Comparison of ENCODE assay signal across 1 cellular context in the genomic region with DNA sequence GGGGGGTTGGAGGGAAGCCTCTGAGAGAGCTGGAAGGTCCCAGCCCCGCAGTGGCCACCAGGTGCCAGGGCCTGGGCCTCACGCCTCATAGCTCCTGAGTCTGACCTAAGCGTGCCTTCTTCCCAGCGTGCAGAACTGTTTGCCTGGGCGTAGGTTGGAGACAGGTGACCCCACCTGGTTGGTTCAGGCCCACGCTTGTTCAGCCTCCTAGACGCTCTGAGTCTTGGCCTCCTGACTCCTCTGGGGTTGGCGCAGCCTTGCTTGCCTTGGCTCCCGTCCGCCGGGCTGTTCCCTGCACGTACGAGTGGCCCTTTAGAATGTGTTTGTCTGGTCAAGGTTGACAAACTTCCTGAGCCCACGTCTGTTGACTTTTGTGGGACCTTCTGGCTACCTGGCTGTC.
TF ChIP-seq lines count a peak whose summit lies in the region.

No MANE protein-coding gene starts in this region.

TF ChIP-seq in HepG2, 621 proteins besides CTCF, POLR2A, EP300 and RAD21 (continued from another document and continues in another):
- TF ChIP-seq, protein P1, sequence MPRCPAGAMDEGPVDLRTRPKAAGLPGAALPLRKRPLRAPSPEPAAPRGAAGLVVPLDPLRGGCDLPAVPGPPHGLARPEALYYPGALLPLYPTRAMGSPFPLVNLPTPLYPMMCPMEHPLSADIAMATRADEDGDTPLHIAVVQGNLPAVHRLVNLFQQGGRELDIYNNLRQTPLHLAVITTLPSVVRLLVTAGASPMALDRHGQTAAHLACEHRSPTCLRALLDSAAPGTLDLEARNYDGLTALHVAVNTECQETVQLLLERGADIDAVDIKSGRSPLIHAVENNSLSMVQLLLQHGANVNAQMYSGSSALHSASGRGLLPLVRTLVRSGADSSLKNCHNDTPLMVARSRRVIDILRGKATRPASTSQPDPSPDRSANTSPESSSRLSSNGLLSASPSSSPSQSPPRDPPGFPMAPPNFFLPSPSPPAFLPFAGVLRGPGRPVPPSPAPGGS (CRISPR knock-in tag; IDR thresholded peaks at IDR 0.05), result peak; percentile 31; the same call in 1 of the 2 replicates
- TF ChIP-seq, protein P2, sequence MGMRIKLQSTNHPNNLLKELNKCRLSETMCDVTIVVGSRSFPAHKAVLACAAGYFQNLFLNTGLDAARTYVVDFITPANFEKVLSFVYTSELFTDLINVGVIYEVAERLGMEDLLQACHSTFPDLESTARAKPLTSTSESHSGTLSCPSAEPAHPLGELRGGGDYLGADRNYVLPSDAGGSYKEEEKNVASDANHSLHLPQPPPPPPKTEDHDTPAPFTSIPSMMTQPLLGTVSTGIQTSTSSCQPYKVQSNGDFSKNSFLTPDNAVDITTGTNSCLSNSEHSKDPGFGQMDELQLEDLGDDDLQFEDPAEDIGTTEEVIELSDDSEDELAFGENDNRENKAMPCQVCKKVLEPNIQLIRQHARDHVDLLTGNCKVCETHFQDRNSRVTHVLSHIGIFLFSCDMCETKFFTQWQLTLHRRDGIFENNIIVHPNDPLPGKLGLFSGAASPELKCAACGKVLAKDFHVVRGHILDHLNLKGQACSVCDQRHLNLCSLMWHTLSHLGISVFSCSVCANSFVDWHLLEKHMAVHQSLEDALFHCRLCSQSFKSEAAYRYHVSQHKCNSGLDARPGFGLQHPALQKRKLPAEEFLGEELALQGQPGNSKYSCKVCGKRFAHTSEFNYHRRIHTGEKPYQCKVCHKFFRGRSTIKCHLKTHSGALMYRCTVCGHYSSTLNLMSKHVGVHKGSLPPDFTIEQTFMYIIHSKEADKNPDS (CRISPR knock-in tag; IDR thresholded peaks at IDR 0.05), result 0 out of 2 replicates have a peak, but pooled peaks have one; percentile 31
- TF ChIP-seq ZNF724P (CRISPR knock-in tag; IDR thresholded peaks at IDR 0.05; ENCODE audit: borderline replicate concordance) (no peak), SNRNP70 (IDR thresholded peaks at IDR 0.05; ENCODE audit: low read depth, low read length) (no peak), WIZ (CRISPR knock-in tag; IDR thresholded peaks at IDR 0.05) (0 out of 2 replicates have a peak, but pooled peaks have one; percentile 74), ZNF350 (CRISPR knock-in tag; IDR thresholded peaks at IDR 0.05; ENCODE audit: borderline replicate concordance, low read depth) (0 out of 2 replicates have a peak, but pooled peaks have one; percentile 29), RELA (CRISPR knock-in tag; IDR thresholded peaks at IDR 0.05) (no peak), ZSCAN20 (CRISPR knock-in tag; IDR thresholded peaks at IDR 0.05; ENCODE audit: borderline replicate concordance) (no peak), SP140L (CRISPR knock-in tag; IDR thresholded peaks at IDR 0.05; ENCODE audit: borderline replicate concordance) (no peak), JUN (CRISPR knock-in tag; IDR thresholded peaks at IDR 0.05) (no peak), ZNF766 (CRISPR knock-in tag; IDR thresholded peaks at IDR 0.05; ENCODE audit: borderline replicate concordance) (no peak), FOXM1 (CRISPR knock-in tag; IDR thresholded peaks at IDR 0.05) (no peak), ZNF746 (CRISPR knock-in tag; IDR thresholded peaks at IDR 0.05) (no peak), STAG1 (CRISPR knock-in tag; IDR thresholded peaks at IDR 0.05) (0 out of 2 replicates have a peak, but pooled peaks have one; percentile 7), SRSF4 (IDR thresholded peaks at IDR 0.05; ENCODE audit: low read depth, low read length, poor library complexity, severe bottlenecking) (no peak), ZNF124 (CRISPR knock-in tag; IDR thresholded peaks at IDR 0.05) (no peak), HDAC2 (CRISPR knock-in tag; IDR thresholded peaks at IDR 0.05) (peak; percentile 57; the same call in 1 of the 2 replicates), ZNF468 (CRISPR knock-in tag; IDR thresholded peaks at IDR 0.05) (no peak), NR3C1 (CRISPR knock-in tag; IDR thresholded peaks at IDR 0.05) (no peak), TMF1 (CRISPR knock-in tag; IDR thresholded peaks at IDR 0.05; ENCODE audit: low read depth) (0 out of 2 replicates have a peak, but pooled peaks have one; percentile 18), LCORL (IDR thresholded peaks at IDR 0.05) (no peak), LCORL (CRISPR knock-in tag; IDR thresholded peaks at IDR 0.05) (peak; percentile 40; the same call in 1 of the 2 replicates), MED13 (CRISPR knock-in tag; IDR thresholded peaks at IDR 0.05) (no peak), NFKB2 (CRISPR knock-in tag; IDR thresholded peaks at IDR 0.05; ENCODE audit: borderline replicate concordance) (peak; percentile 29; the same call in 1 of the 2 replicates), ZNF17 (CRISPR knock-in tag; IDR thresholded peaks at IDR 0.05) (no peak), HOXA3 (CRISPR knock-in tag; IDR thresholded peaks at IDR 0.05) (0 out of 2 replicates have a peak, but pooled peaks have one; percentile 3), ZSCAN12 (CRISPR knock-in tag; IDR thresholded peaks at IDR 0.05) (no peak), KDM4B (CRISPR knock-in tag; IDR thresholded peaks at IDR 0.05) (no peak), ZFP37 (CRISPR knock-in tag; IDR thresholded peaks at IDR 0.05; ENCODE audit: borderline replicate concordance) (no peak), ZEB1 (IDR thresholded peaks at IDR 0.05; ENCODE audit: insufficient replicate concordance, low read depth) (no peak), RXRB (CRISPR knock-in tag; IDR thresholded peaks at IDR 0.05; ENCODE audit: borderline replicate concordance) (peak; percentile 45; the same call in 1 of the 2 replicates), ARNT (IDR thresholded peaks at IDR 0.05) (no peak), CBX5 (CRISPR knock-in tag; IDR thresholded peaks at IDR 0.05; ENCODE audit: borderline replicate concordance) (no peak), BRCA1 (CRISPR knock-in tag; IDR thresholded peaks at IDR 0.05) (no peak), YY1 (IDR thresholded peaks at IDR 0.05; ENCODE audit: insufficient read depth, insufficient replicate concordance, low read depth, low read length) (no peak), ZFX (CRISPR knock-in tag; IDR thresholded peaks at IDR 0.05; ENCODE audit: low read depth) (peak; percentile 53; the same call in 1 of the 2 replicates), SOX13 (IDR thresholded peaks at IDR 0.05) (no peak), SOX13 (CRISPR knock-in tag; conservative IDR thresholded peaks at IDR 0.05 in 1 of 2, IDR thresholded peaks at IDR 0.05 in 1 of 2) (no peak), RCOR2 (CRISPR knock-in tag; IDR thresholded peaks at IDR 0.05) (no peak), SALL1 (CRISPR knock-in tag; IDR thresholded peaks at IDR 0.05) (peak; percentile 42; the same call in 1 of the 2 replicates), ZNF780A (CRISPR knock-in tag; IDR thresholded peaks at IDR 0.05) (no peak), HHEX (CRISPR knock-in tag; IDR thresholded peaks at IDR 0.05) (no peak), ZNF772 (CRISPR knock-in tag; IDR thresholded peaks at IDR 0.05) (0 out of 2 replicates have a peak, but pooled peaks have one; percentile 31), KLF6 (CRISPR knock-in tag; IDR thresholded peaks at IDR 0.05) (no peak), ZNF703 (CRISPR knock-in tag; IDR thresholded peaks at IDR 0.05; ENCODE audit: borderline replicate concordance) (no peak), ZNF816 (CRISPR knock-in tag; IDR thresholded peaks at IDR 0.05; ENCODE audit: borderline replicate concordance) (no peak), PHF8 (CRISPR knock-in tag; IDR thresholded peaks at IDR 0.05) (no peak; the same call in 1 of the 2 replicates), MTA3 (CRISPR knock-in tag; IDR thresholded peaks at IDR 0.05) (no peak), SIX4 (CRISPR knock-in tag; IDR thresholded peaks at IDR 0.05) (no peak)
- TF ChIP-seq, protein P3, sequence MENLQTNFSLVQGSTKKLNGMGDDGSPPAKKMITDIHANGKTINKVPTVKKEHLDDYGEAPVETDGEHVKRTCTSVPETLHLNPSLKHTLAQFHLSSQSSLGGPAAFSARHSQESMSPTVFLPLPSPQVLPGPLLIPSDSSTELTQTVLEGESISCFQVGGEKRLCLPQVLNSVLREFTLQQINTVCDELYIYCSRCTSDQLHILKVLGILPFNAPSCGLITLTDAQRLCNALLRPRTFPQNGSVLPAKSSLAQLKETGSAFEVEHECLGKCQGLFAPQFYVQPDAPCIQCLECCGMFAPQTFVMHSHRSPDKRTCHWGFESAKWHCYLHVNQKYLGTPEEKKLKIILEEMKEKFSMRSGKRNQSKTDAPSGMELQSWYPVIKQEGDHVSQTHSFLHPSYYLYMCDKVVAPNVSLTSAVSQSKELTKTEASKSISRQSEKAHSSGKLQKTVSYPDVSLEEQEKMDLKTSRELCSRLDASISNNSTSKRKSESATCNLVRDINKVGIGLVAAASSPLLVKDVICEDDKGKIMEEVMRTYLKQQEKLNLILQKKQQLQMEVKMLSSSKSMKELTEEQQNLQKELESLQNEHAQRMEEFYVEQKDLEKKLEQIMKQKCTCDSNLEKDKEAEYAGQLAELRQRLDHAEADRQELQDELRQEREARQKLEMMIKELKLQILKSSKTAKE (CRISPR knock-in tag; IDR thresholded peaks at IDR 0.05; ENCODE audit: borderline replicate concordance), result no peak
- TF ChIP-seq, protein P4, sequence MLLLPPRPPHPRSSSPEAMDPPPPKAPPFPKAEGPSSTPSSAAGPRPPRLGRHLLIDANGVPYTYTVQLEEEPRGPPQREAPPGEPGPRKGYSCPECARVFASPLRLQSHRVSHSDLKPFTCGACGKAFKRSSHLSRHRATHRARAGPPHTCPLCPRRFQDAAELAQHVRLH (CRISPR knock-in tag; IDR thresholded peaks at IDR 0.05; ENCODE audit: borderline replicate concordance, low read depth), result no peak
- TF ChIP-seq, protein P5, sequence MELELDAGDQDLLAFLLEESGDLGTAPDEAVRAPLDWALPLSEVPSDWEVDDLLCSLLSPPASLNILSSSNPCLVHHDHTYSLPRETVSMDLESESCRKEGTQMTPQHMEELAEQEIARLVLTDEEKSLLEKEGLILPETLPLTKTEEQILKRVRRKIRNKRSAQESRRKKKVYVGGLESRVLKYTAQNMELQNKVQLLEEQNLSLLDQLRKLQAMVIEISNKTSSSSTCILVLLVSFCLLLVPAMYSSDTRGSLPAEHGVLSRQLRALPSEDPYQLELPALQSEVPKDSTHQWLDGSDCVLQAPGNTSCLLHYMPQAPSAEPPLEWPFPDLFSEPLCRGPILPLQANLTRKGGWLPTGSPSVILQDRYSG (CRISPR knock-in tag; IDR thresholded peaks at IDR 0.05), result no peak
- TF ChIP-seq, protein P6, sequence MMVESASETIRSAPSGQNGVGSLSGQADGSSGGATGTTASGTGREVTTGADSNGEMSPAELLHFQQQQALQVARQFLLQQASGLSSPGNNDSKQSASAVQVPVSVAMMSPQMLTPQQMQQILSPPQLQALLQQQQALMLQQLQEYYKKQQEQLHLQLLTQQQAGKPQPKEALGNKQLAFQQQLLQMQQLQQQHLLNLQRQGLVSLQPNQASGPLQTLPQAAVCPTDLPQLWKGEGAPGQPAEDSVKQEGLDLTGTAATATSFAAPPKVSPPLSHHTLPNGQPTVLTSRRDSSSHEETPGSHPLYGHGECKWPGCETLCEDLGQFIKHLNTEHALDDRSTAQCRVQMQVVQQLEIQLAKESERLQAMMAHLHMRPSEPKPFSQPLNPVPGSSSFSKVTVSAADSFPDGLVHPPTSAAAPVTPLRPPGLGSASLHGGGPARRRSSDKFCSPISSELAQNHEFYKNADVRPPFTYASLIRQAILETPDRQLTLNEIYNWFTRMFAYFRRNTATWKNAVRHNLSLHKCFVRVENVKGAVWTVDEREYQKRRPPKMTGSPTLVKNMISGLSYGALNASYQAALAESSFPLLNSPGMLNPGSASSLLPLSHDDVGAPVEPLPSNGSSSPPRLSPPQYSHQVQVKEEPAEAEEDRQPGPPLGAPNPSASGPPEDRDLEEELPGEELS (CRISPR knock-in tag; IDR thresholded peaks at IDR 0.05), result peak; percentile 62; the same call in 1 of the 2 replicates
- TF ChIP-seq, protein P7, sequence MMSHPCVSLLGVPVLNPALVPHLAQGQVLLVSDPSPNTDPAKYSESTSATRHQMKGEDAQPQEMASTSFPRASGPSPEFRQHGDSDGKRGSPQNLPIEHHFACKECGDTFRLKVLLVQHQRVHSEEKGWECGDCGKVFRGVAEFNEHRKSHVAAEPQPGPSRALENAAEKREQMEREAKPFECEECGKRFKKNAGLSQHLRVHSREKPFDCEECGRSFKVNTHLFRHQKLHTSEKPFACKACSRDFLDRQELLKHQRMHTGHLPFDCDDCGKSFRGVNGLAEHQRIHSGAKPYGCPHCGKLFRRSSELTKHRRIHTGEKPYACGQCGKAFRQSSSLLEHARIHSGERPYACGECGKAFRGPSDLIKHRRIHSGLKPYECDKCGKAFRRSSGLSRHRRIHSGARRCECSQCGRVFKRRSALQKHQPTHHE (CRISPR knock-in tag; IDR thresholded peaks at IDR 0.05; ENCODE audit: borderline replicate concordance), result no peak
- TF ChIP-seq, protein P8, sequence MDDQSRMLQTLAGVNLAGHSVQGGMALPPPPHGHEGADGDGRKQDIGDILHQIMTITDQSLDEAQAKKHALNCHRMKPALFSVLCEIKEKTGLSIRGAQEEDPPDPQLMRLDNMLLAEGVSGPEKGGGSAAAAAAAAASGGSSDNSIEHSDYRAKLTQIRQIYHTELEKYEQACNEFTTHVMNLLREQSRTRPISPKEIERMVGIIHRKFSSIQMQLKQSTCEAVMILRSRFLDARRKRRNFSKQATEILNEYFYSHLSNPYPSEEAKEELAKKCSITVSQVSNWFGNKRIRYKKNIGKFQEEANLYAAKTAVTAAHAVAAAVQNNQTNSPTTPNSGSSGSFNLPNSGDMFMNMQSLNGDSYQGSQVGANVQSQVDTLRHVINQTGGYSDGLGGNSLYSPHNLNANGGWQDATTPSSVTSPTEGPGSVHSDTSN (CRISPR knock-in tag; IDR thresholded peaks at IDR 0.05; ENCODE audit: borderline replicate concordance), result no peak
- TF ChIP-seq, protein P9, sequence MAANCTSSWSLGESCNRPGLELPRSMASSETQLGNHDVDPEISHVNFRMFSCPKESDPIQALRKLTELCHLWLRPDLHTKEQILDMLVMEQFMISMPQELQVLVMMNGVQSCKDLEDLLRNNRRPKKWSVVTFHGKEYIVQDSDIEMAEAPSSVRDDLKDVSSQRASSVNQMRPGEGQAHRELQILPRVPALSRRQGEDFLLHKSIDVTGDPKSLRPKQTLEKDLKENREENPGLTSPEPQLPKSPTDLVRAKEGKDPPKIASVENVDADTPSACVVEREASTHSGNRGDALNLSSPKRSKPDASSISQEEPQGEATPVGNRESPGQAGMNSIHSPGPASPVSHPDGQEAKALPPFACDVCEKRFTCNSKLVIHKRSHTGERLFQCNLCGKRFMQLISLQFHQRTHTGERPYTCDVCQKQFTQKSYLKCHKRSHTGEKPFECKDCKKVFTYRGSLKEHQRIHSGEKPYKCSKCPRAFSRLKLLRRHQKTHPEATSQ (CRISPR knock-in tag; IDR thresholded peaks at IDR 0.05; ENCODE audit: borderline replicate concordance), result no peak
- TF ChIP-seq, protein P10, sequence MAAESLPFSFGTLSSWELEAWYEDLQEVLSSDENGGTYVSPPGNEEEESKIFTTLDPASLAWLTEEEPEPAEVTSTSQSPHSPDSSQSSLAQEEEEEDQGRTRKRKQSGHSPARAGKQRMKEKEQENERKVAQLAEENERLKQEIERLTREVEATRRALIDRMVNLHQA (CRISPR knock-in tag; IDR thresholded peaks at IDR 0.05), result no peak
